In genomic region chr11:124327775-124328174, GRCh38 we compare ENCODE assay signal across 11 cellular contexts. TPM values are rescaled to one million over a fixed set of nuclear protein-coding genes. Genes with fewer than 3 reads are reported as not detected.
"Had no signal": no experiment of that assay in that cellular context is flagged by ENCODE, and none has a peak within 500 bp of the region (broad histone marks: within the 10 kb centered on the region; RNA-seq: fewer than 3 reads in every experiment).

No MANE protein-coding gene starts in this region.

- H3K9ac ChIP-seq: GM23248, KMS-11 had no signal

- DNase-seq: GM23248, GOT3, H9, HCEC 1CT, IMR-90, Karpas-422, KBM-7 had no signal

- H2AFZ ChIP-seq: GM23248 had no signal

- H3K4me3 Mint-ChIP-seq: H9 had no signal

- H3K4me3 ChIP-seq: GM23248 had no signal

- FAIRE-seq: H54, HTR-8/SVneo had no signal

- H3K27ac ChIP-seq: GM23248, KMS-11 had no signal

- H3K4me2 ChIP-seq: KMS-11 had no signal

RNA-seq across cellular contexts. Expression of gene OR8D2, which starts 7.8 kb away (rescaled TPM):
- total RNA-seq: GM23248, H9, HT-29, IMR-90 had no signal
- polyA plus RNA-seq: GM23248, IMR-90 had no signal

RNA-seq across cellular contexts. Expression of gene OR8D1, which starts 14.0 kb away (rescaled TPM):
- total RNA-seq: GM23248, H9, HT-29, IMR-90 had no signal
- polyA plus RNA-seq: GM23248, IMR-90 had no signal

RNA-seq across cellular contexts. Expression of gene OR8B2, which starts 56.5 kb away (rescaled TPM):
- total RNA-seq: GM23248, H9, HT-29, IMR-90 had no signal
- polyA plus RNA-seq: GM23248, IMR-90 had no signal
